In the genomic region with DNA sequence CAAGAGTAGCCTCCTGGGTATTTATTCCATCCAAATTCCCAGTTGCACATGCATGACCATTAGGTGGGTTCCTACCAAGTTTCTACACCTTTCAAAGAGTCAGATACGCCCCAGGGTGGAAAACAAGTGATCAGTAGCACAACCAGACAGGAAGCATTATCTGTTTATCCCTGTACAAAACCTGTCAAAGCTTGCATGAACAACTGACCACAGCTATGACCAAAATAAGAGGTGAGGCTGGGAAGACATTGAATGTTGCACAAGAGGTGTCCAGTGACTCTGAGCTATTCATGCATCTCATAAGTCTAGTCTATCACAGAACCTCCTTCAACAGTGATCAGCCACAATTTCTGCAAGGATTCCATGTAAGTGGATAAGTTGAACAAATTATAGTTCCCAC, we compare ENCODE assay signal across 23 cellular contexts. TPM values are rescaled to one million over a fixed set of nuclear protein-coding genes. Genes with fewer than 3 reads are reported as not detected.
"Had no signal": no experiment of that assay in that cellular context is flagged by ENCODE, and none has a peak within 500 bp of the region (broad histone marks: within the 10 kb centered on the region; RNA-seq: fewer than 3 reads in every experiment).

No MANE protein-coding gene starts in this region.

- H3K4me3 Mint-ChIP-seq: activated B cell treated with CpG ODN at 0.5 μM for 24 hours; activated CD8-positive, alpha-beta T cell treated with anti-CD3 and anti-CD28 coated beads for 36 hours; activated naive CD4-positive, alpha-beta T cell treated with anti-CD3 and anti-CD28 coated beads for 36 hours; activated T-cell treated with anti-CD3 and anti-CD28 coated beads, Interleukin-2, amount 50 U/mL, for 24 hours; memory B cell had no signal

- ATAC-seq: activated CD8-positive, alpha-beta T cell treated with anti-CD3 and anti-CD28 coated beads for 36 hours; left ventricle myocardium superior had no signal

- H3K4me3 ChIP-seq: tibial artery had no signal

- H3K27me3 Mint-ChIP-seq: activated T-cell treated with anti-CD3 and anti-CD28 coated beads, Interleukin-2, amount 50 U/mL, for 24 hours had no signal

- DNase-seq: activated B cell treated with CpG ODN at 0.5 μM for 24 hours; activated CD4-positive, alpha-beta T cell treated with anti-CD3 and anti-CD28 coated beads for 48 hours; activated CD8-positive, alpha-beta T cell treated with anti-CD3 and anti-CD28 coated beads for 36 hours; activated naive CD4-positive, alpha-beta T cell treated with anti-CD3 and anti-CD28 coated beads for 36 hours; activated T-cell treated with anti-CD3 and anti-CD28 coated beads, Interleukin-2, amount 50 U/mL, for 24 hours; anterior cingulate cortex; brain microvascular endothelial cell; effector CD8-positive, alpha-beta T cell; kidney glomerular epithelial cell; left ventricle myocardium superior; occipital lobe; posterior cingulate gyrus; retina; stimulated activated CD4-positive, alpha-beta T cell treated with anti-CD3 and anti-CD28 coated beads, Interleukin-12 subunit alpha, Interleukin-12 subunit beta, amount 100 ng/mL, for 4 hours; stimulated activated CD4-positive, alpha-beta T cell treated with anti-CD3 and anti-CD28 coated beads, Interleukin-1b, Interleukin-23, amount 100 ng/mL, for 48 hours; stimulated activated CD8-positive, alpha-beta memory T cell treated with anti-CD3 and anti-CD28 coated beads, Interleukin-4, amount 100 ng/mL, for 48 hours; stimulated activated naive CD4-positive, alpha-beta T cell treated with Interleukin-2 at 50 U/mL for 16 hours; substantia nigra; tibial artery had no signal

- H3K4me1 Mint-ChIP-seq: activated B cell treated with CpG ODN at 0.5 μM for 24 hours, memory B cell had no signal

- H3K36me3 ChIP-seq: brain microvascular endothelial cell, tibial artery had no signal

- H3K4me1 ChIP-seq: tibial artery had no signal

- H3K36me3 Mint-ChIP-seq: memory B cell had no signal

- H3K27ac Mint-ChIP-seq: activated B cell treated with CpG ODN at 0.5 μM for 24 hours; activated CD8-positive, alpha-beta T cell treated with anti-CD3 and anti-CD28 coated beads for 36 hours; activated naive CD4-positive, alpha-beta T cell treated with anti-CD3 and anti-CD28 coated beads for 36 hours; activated T-cell treated with anti-CD3 and anti-CD28 coated beads, Interleukin-2, amount 50 U/mL, for 24 hours; activated T-helper 2 cell treated with anti-CD3 and anti-CD28 coated beads, Interferon-gamma antibody, Interleukin-2, Interleukin-4, amounts not matched to agents 10 μg/mL and 5 μg/mL and 100 μg/mL, durations not matched to agents 14 hours and 24 hours and 36 hours; memory B cell had no signal

- H3K27ac ChIP-seq: brain microvascular endothelial cell, tibial artery had no signal

- H3K27me3 ChIP-seq: tibial artery had no signal

- H3K9me3 Mint-ChIP-seq: activated B cell treated with CpG ODN at 0.5 μM for 24 hours; activated CD8-positive, alpha-beta T cell treated with anti-CD3 and anti-CD28 coated beads for 36 hours; activated naive CD4-positive, alpha-beta T cell treated with anti-CD3 and anti-CD28 coated beads for 36 hours; activated T-cell treated with anti-CD3 and anti-CD28 coated beads, Interleukin-2, amount 50 U/mL, for 24 hours; activated T-helper 2 cell treated with anti-CD3 and anti-CD28 coated beads, Interferon-gamma antibody, Interleukin-2, Interleukin-4, amounts not matched to agents 10 μg/mL and 5 μg/mL and 100 μg/mL, durations not matched to agents 14 hours and 24 hours and 36 hours; memory B cell had no signal

RNA-seq across cellular contexts. Expression of gene TMEM45B, which starts 28.1 kb away (rescaled TPM):
- total RNA-seq: activated B cell treated with CpG ODN at 0.5 μM for 24 hours, fibroblast of lung had no signal
- polyA plus RNA-seq: fibroblast of lung, neural cell had no signal
